Comparison of ENCODE assay signal across 10 cellular contexts in the genomic region with DNA sequence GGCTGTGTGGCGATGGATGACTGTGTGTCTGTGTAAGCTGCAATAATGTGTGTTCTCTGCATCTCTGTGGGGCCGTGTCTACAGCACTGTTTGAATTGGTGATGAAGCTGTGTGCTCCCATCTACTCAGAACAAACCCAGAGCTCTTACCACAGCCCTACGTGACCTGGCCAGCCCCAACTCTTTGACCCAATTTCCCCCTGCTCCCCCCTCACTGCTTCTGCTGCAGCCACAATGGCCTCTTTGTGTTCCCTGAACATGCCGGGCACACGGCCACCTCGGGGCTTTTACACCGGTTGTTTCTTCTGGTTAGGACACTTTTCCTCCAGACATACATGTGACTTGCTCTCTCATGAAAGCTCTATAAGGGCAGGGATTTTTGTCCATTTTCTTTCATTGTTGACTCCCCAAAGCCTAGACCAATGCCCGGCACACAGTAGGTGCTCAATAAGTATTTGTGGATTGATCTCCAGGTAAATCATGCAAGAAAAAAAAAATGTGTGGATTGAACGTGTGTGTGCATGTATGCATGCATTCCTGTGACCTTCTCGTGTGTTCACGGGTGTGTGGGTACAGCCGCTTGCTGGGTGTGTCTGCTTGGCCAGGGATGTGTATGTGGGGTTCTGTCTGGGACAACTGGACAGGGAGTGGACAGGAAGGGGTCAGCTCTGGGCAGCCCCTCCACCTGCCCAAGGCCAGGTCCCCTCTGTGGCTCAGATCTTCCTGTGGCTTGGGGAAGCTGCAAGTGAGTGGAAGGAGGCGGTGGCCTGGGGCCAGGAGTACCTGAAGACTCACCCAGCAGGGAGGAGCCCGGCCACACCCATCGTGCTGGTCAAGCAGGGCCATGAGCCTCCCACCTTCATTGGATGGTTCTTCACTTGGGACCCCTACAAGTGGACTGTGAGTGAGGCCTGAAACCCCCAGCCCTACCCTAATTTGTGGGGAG. TPM values are rescaled to one million over a fixed set of nuclear protein-coding genes. Genes with fewer than 3 reads are reported as not detected.
DNase-seq lines count a peak whose midpoint lies in the region; ATAC-seq and TF ChIP-seq lines count a peak whose summit lies in the region.
"Had no signal": no experiment of that assay in that cellular context is flagged by ENCODE, and none has a peak within 500 bp of the region (broad histone marks: within the 10 kb centered on the region; RNA-seq: fewer than 3 reads in every experiment).

No MANE protein-coding gene starts in this region.

- H3K79me2 ChIP-seq in neural progenitor cell (ENCODE audit: low read depth), result no peaks in the 10 kb centered on the region

- H3K4me2 ChIP-seq in neural progenitor cell, result no peak overlapping the region

- H3K27ac Mint-ChIP-seq in neural progenitor cell (peak overlapping the region; percentile 15), WTC11 (no peak overlapping the region; the same call in 1 of the 2 replicates)
- H3K27ac Mint-ChIP-seq in activated naive CD4-positive, alpha-beta T cell treated with anti-CD3 and anti-CD28 coated beads for 36 hours, result no peak overlapping the region
- H3K27ac Mint-ChIP-seq: HFFc6 had no signal

- H4K20me1 ChIP-seq in neural progenitor cell (ENCODE audit: low read depth), result no peaks in the 10 kb centered on the region

- no peak overlapping the region for H2AFZ ChIP-seq in neural progenitor cell (replicated peaks)

- H3K9me3 ChIP-seq in neural progenitor cell (ENCODE audit: low read depth), result no peaks in the 10 kb centered on the region
- H3K9me3 ChIP-seq: adrenal gland had no signal

- no peaks in the 10 kb centered on the region for H3K4me1 ChIP-seq in neural progenitor cell
- H3K4me1 ChIP-seq: adrenal gland had no signal

- H3K27me3 ChIP-seq in neural progenitor cell, result no peaks in the 10 kb centered on the region
- H3K27me3 ChIP-seq: adrenal gland had no signal

- H3K36me3 Mint-ChIP-seq in neural progenitor cell (no peaks in the 10 kb centered on the region), WTC11 (peaks cover 10% of the 10 kb centered on the region; the same call in 1 of the 2 replicates)
- peaks cover 7% of the 10 kb centered on the region for H3K36me3 Mint-ChIP-seq in activated naive CD4-positive, alpha-beta T cell treated with anti-CD3 and anti-CD28 coated beads for 36 hours (ENCODE audit: low read depth)

- intact Hi-C loops in head of caudate nucleus (cut with DNase I), result loop anchor here (10.0 kb wide), 1 partner anchor 479 kb away; no protein-coding TSS in a partner anchor
- intact Hi-C loops in activated naive CD4-positive, alpha-beta T cell treated with anti-CD3 and anti-CD28 coated beads for 36 hours (cut with micrococcal nuclease), result no loop called here

- no peak overlapping the region for H3K27ac ChIP-seq in neural progenitor cell
- H3K27ac ChIP-seq: adrenal gland had no signal

- POLR2A ChIA-PET in WTC11 (lab: Charles Lee), result no interaction called here

- no peak overlapping the region for H3K4me3 Mint-ChIP-seq in neural progenitor cell
- H3K4me3 Mint-ChIP-seq in WTC11, result no peak overlapping the region
- H3K4me3 Mint-ChIP-seq in activated naive CD4-positive, alpha-beta T cell treated with anti-CD3 and anti-CD28 coated beads for 36 hours, result no peak overlapping the region
- H3K4me3 Mint-ChIP-seq: HFFc6 had no signal

- H3K9me3 Mint-ChIP-seq in neural progenitor cell, result no peaks in the 10 kb centered on the region
- H3K9me3 Mint-ChIP-seq in WTC11, result no peaks in the 10 kb centered on the region
- no peaks in the 10 kb centered on the region for H3K9me3 Mint-ChIP-seq in activated naive CD4-positive, alpha-beta T cell treated with anti-CD3 and anti-CD28 coated beads for 36 hours
- H3K9me3 Mint-ChIP-seq: HFFc6 had no signal

- H3K4me1 Mint-ChIP-seq in neural progenitor cell, result peaks cover 14% of the 10 kb centered on the region
- peaks cover 5% of the 10 kb centered on the region for H3K4me1 Mint-ChIP-seq in WTC11
- peaks cover 11% of the 10 kb centered on the region for H3K4me1 Mint-ChIP-seq in activated naive CD4-positive, alpha-beta T cell treated with anti-CD3 and anti-CD28 coated beads for 36 hours (ENCODE audit: low read depth)

- peak; percentile 22 for DNase-seq in AG10803 (ENCODE audit: low read depth)
- DNase-seq in SW480 (ENCODE audit: low spot score), result peak; percentile 60
- DNase-seq in head of caudate nucleus, result peak; percentile 81 to 97 (median 93)
- no peak for DNase-seq in neural progenitor cell (ENCODE audit: low spot score)
- no peak for DNase-seq in WTC11 (ENCODE audit: low spot score)
- DNase-seq in activated naive CD4-positive, alpha-beta T cell treated with anti-CD3 and anti-CD28 coated beads for 36 hours, result no peak
- DNase-seq in ureter (ENCODE audit: low spot score), result no peak

- no peak overlapping the region for H3K4me3 ChIP-seq in AG10803 (ENCODE audit: low read length)
- H3K4me3 ChIP-seq in neural progenitor cell, result no peak overlapping the region
- H3K4me3 ChIP-seq: adrenal gland had no signal

- H3F3A ChIP-seq in neural progenitor cell (ENCODE audit: low read depth), result no peaks in the 10 kb centered on the region

- TF ChIP-seq CTCF in AG10803 (conservative IDR thresholded peaks at IDR 0.05; ENCODE audit: low read length), result no peak
- TF ChIP-seq CTCF in neural progenitor cell (IDR thresholded peaks at IDR 0.05), result no peak
- TF ChIP-seq CTCF in WTC11 (IDR thresholded peaks at IDR 0.05), result no peak

- ATAC-seq in WTC11 (no peak), GM21619 (IDR thresholded peaks at IDR 0.05; ENCODE audit: unreplicated experiment) (no peak)

- CTCF ChIA-PET in WTC11 (lab: Charles Lee), result interaction anchor here (1.0 to 1.1 kb wide), 2 partner anchors 30 to 657 kb away, joined by 3 to 5 read pairs; no protein-coding TSS in a partner anchor
- CTCF ChIA-PET in activated naive CD4-positive, alpha-beta T cell treated with anti-CD3 and anti-CD28 coated beads for 36 hours (lab: Charles Lee), result interaction anchor here (0.7 to 2.8 kb wide), 4 partner anchors 8 to 478 kb away, joined by 3 to 23 read pairs (median 5); no protein-coding TSS in a partner anchor

- no peak overlapping the region for H3K9ac ChIP-seq in neural progenitor cell

- no peaks in the 10 kb centered on the region for H3K36me3 ChIP-seq in neural progenitor cell

- H3K27me3 Mint-ChIP-seq in neural progenitor cell (ENCODE audit: insufficient read depth, low read depth) (peaks cover 10% of the 10 kb centered on the region), WTC11 (ENCODE audit: low read depth) (no peaks in the 10 kb centered on the region)
- H3K27me3 Mint-ChIP-seq in activated naive CD4-positive, alpha-beta T cell treated with anti-CD3 and anti-CD28 coated beads for 36 hours (ENCODE audit: low read depth), result no peaks in the 10 kb centered on the region

TF ChIP-seq in WTC11, 78 proteins besides CTCF, POLR2A, EP300 and RAD21 (continues in another document):
- TF ChIP-seq, protein P1, sequence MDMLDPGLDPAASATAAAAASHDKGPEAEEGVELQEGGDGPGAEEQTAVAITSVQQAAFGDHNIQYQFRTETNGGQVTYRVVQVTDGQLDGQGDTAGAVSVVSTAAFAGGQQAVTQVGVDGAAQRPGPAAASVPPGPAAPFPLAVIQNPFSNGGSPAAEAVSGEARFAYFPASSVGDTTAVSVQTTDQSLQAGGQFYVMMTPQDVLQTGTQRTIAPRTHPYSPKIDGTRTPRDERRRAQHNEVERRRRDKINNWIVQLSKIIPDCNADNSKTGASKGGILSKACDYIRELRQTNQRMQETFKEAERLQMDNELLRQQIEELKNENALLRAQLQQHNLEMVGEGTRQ (CRISPR knock-in tag; IDR thresholded peaks at IDR 0.05), result no peak
- TF ChIP-seq, protein P2, sequence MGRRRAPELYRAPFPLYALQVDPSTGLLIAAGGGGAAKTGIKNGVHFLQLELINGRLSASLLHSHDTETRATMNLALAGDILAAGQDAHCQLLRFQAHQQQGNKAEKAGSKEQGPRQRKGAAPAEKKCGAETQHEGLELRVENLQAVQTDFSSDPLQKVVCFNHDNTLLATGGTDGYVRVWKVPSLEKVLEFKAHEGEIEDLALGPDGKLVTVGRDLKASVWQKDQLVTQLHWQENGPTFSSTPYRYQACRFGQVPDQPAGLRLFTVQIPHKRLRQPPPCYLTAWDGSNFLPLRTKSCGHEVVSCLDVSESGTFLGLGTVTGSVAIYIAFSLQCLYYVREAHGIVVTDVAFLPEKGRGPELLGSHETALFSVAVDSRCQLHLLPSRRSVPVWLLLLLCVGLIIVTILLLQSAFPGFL (CRISPR knock-in tag; IDR thresholded peaks at IDR 0.05; ENCODE audit: borderline replicate concordance), result no peak
- TF ChIP-seq ZNF138 (CRISPR knock-in tag; conservative IDR thresholded peaks at IDR 0.05) (no peak), ATF1 (CRISPR knock-in tag; IDR thresholded peaks at IDR 0.05) (no peak), SOX15 (CRISPR knock-in tag; IDR thresholded peaks at IDR 0.05) (no peak), TP53 (CRISPR knock-in tag; IDR thresholded peaks at IDR 0.05) (no peak)
- TF ChIP-seq, protein P3, sequence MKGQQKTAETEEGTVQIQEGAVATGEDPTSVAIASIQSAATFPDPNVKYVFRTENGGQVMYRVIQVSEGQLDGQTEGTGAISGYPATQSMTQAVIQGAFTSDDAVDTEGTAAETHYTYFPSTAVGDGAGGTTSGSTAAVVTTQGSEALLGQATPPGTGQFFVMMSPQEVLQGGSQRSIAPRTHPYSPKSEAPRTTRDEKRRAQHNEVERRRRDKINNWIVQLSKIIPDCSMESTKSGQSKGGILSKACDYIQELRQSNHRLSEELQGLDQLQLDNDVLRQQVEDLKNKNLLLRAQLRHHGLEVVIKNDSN (CRISPR knock-in tag; IDR thresholded peaks at IDR 0.05), result no peak
- TF ChIP-seq, protein P4, sequence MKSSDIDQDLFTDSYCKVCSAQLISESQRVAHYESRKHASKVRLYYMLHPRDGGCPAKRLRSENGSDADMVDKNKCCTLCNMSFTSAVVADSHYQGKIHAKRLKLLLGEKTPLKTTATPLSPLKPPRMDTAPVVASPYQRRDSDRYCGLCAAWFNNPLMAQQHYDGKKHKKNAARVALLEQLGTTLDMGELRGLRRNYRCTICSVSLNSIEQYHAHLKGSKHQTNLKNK (CRISPR knock-in tag; IDR thresholded peaks at IDR 0.05), result no peak

RNA-seq across cellular contexts. Expression of a gene that starts 14.8 kb away (rescaled TPM):
- total RNA-seq in neural progenitor cell (ENCODE audit: low replicate concordance) (4.9 and 5.6 TPM in 2 replicates), WTC11 (2021) (4.7 to 5.9 TPM (median 4.7 TPM) in 3 replicates), ureter (46.4 TPM)
- total RNA-seq in activated naive CD4-positive, alpha-beta T cell treated with anti-CD3 and anti-CD28 coated beads for 36 hours, result 10 to 100 TPM; 13.7 to 14.2 TPM

RNA-seq across cellular contexts. Expression of a gene that starts 24.1 kb away (rescaled TPM):
- total RNA-seq in neural progenitor cell (ENCODE audit: low replicate concordance), result 38.6 and 42.4 TPM in 2 replicates
- total RNA-seq in WTC11 (2021), result 29.9 to 33.3 TPM (median 32.6 TPM) in 3 replicates
- 10 to 100 TPM; 10.6 to 10.8 TPM for total RNA-seq in activated naive CD4-positive, alpha-beta T cell treated with anti-CD3 and anti-CD28 coated beads for 36 hours
- total RNA-seq in ureter, result 93.5 TPM

RNA-seq across cellular contexts. Expression of a gene that starts 33.7 kb away (rescaled TPM):
- 0.60 and 1.4 TPM in 2 replicates for total RNA-seq in neural progenitor cell (ENCODE audit: low replicate concordance)
- total RNA-seq in WTC11 (2021), result 0.81 to 1.4 TPM (median 1.1 TPM) in 3 replicates
- total RNA-seq in activated naive CD4-positive, alpha-beta T cell treated with anti-CD3 and anti-CD28 coated beads for 36 hours, result under 1 TPM; 0.17 to 0.19 TPM
- 5.6 TPM for total RNA-seq in ureter

Comparison
In these comparisons a context has a peak if more than half of its experiments do, and no peak if none do; other contexts are left out.
1. DNase-seq: peak in AG10803 (single experiment), SW480 (single experiment) and head of caudate nucleus (42 of 42); none in neural progenitor cell (single experiment), WTC11 (single experiment), activated naive CD4-positive, alpha-beta T cell treated with anti-CD3 and anti-CD28 coated beads for 36 hours (single experiment) and ureter (single experiment).